In the genomic region with DNA sequence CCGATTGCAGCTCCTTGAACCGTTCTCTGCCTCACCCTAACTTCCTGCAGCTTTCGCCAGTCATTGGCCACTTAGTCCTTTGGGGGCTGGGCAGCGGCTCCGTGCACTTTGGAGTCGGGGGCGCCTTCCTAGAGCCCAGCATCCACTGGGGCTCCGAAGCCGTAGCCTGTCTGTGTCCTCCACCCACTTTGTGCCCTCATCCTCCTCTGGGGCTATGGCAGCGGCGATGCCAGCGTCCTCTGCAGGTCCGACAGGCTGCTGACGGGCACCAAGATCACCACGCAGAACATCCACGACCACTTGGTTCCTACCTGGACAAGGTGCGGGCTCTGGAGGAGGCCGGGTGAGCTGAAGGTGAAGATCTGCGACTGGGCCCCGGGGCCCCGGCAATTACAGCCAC, we compare ENCODE assay signal across 36 cellular contexts. TPM values are rescaled to one million over a fixed set of nuclear protein-coding genes. Genes with fewer than 3 reads are reported as not detected.
"Had no signal": no experiment of that assay in that cellular context is flagged by ENCODE, and none has a peak within 500 bp of the region (broad histone marks: within the 10 kb centered on the region; RNA-seq: fewer than 3 reads in every experiment).

No MANE protein-coding gene starts in this region.

- H3K9me3 ChIP-seq: body of pancreas, breast epithelium, SJCRH30 had no signal

- FAIRE-seq: astrocyte had no signal

- ATAC-seq: activated CD8-positive, alpha-beta T cell treated with anti-CD3 and anti-CD28 coated beads, Interleukin-2, amount 10 ng/mL, durations not matched to agents 7 days and 5 days; body of pancreas had no signal

- H3K4me1 Mint-ChIP-seq: activated naive CD4-positive, alpha-beta T cell treated with anti-CD3 and anti-CD28 coated beads, Interleukin-2, amount 50 U/mL, for 24 hours; activated naive CD8-positive, alpha-beta T cell treated with anti-CD3 and anti-CD28 coated beads, Interleukin-2, amount 10 ng/mL, durations not matched to agents 7 days and 5 days had no signal

- H3K27ac ChIP-seq: body of pancreas, breast epithelium, SJCRH30, SK-N-MC, WERI-Rb-1 had no signal

- H3K9me3 Mint-ChIP-seq: activated T-helper 2 cell treated with anti-CD3 and anti-CD28 coated beads, Interferon-gamma antibody, Interleukin-2, Interleukin-4, amounts not matched to agents 10 μg/mL and 5 μg/mL and 100 μg/mL, durations not matched to agents 14 hours and 24 hours and 36 hours had no signal

- H3K27me3 Mint-ChIP-seq: activated naive CD4-positive, alpha-beta T cell treated with anti-CD3 and anti-CD28 coated beads, Interleukin-2, amount 50 U/mL, for 24 hours; activated naive CD8-positive, alpha-beta T cell treated with anti-CD3 and anti-CD28 coated beads, Interleukin-2, amount 10 ng/mL, durations not matched to agents 7 days and 5 days; activated T-cell treated with anti-CD3 and anti-CD28 coated beads, Interleukin-2, amount 50 U/mL, for 24 hours had no signal

- H3K27me3 ChIP-seq: body of pancreas, breast epithelium, SJCRH30 had no signal

- H3K4me1 ChIP-seq: breast epithelium, SJCRH30 had no signal

- H3K4me3 Mint-ChIP-seq: activated CD8-positive, alpha-beta T cell treated with anti-CD3 and anti-CD28 coated beads, Interleukin-2, amount 10 ng/mL, durations not matched to agents 7 days and 5 days; activated naive CD4-positive, alpha-beta T cell treated with anti-CD3 and anti-CD28 coated beads, Interleukin-2, amount 50 U/mL, for 24 hours; activated naive CD8-positive, alpha-beta T cell treated with anti-CD3 and anti-CD28 coated beads, Interleukin-2, amount 10 ng/mL, durations not matched to agents 7 days and 5 days; activated T-cell treated with anti-CD3 and anti-CD28 coated beads, Interleukin-2, amount 50 U/mL, for 24 hours had no signal

- DNase-seq: activated CD4-positive, alpha-beta T cell treated with anti-CD3 and anti-CD28 coated beads for 1 hour; activated CD4-positive, alpha-beta T cell treated with anti-CD3 and anti-CD28 coated beads for 48 hours; activated CD4-positive, alpha-beta T cell treated with anti-CD3 and anti-CD28 coated beads, Interleukin-2, amount 50 U/mL, for 4 hours; activated CD4-positive, CD25-positive, alpha-beta regulatory T cell; activated CD8-positive, alpha-beta T cell treated with anti-CD3 and anti-CD28 coated beads, Interleukin-2, amount 10 ng/mL, durations not matched to agents 7 days and 5 days; activated gamma-delta T cell; activated naive CD4-positive, alpha-beta T cell treated with Interleukin-2 at 50 U/mL for 16 hours; activated naive CD8-positive, alpha-beta T cell treated with anti-CD3 and anti-CD28 coated beads, Interleukin-2, amount 10 ng/mL, durations not matched to agents 7 days and 5 days; activated T-cell treated with anti-CD3 and anti-CD28 coated beads, Interleukin-2, amount 50 U/mL, for 24 hours; amygdala; body of pancreas; cerebellar nuclear complex; Karpas-422; KBM-7; NCI-H1048; NCI-H1105 treated with DMSO at 0.1 percent for 48 hours; NCI-H1436; NCI-H1694; NCI-H1930; NCI-H345; NCI-H524 treated with DMSO at 0.1 percent for 48 hours; NK-92 treated with Interleukin-12 subunit alpha and Interleukin-12 subunit beta, amount 100 ng/mL, for 24 hours; SHP77; SJCRH30; T1000; WERI-Rb-1 had no signal

- H3K27ac Mint-ChIP-seq: activated CD8-positive, alpha-beta T cell treated with anti-CD3 and anti-CD28 coated beads, Interleukin-2, amount 10 ng/mL, durations not matched to agents 7 days and 5 days; activated naive CD4-positive, alpha-beta T cell treated with anti-CD3 and anti-CD28 coated beads, Interleukin-2, amount 50 U/mL, for 24 hours; activated naive CD8-positive, alpha-beta T cell treated with anti-CD3 and anti-CD28 coated beads, Interleukin-2, amount 10 ng/mL, durations not matched to agents 7 days and 5 days; activated T-cell treated with anti-CD3 and anti-CD28 coated beads, Interleukin-2, amount 50 U/mL, for 24 hours; activated T-helper 2 cell treated with anti-CD3 and anti-CD28 coated beads, Interferon-gamma antibody, Interleukin-2, Interleukin-4, amounts not matched to agents 10 μg/mL and 5 μg/mL and 100 μg/mL, durations not matched to agents 14 hours and 24 hours and 36 hours had no signal

- H3K4me3 ChIP-seq: body of pancreas, breast epithelium, SJCRH30, SK-N-MC had no signal

- H3K36me3 Mint-ChIP-seq: activated naive CD8-positive, alpha-beta T cell treated with anti-CD3 and anti-CD28 coated beads, Interleukin-2, amount 10 ng/mL, durations not matched to agents 7 days and 5 days had no signal

- H3K36me3 ChIP-seq: breast epithelium, SJCRH30, WERI-Rb-1 had no signal

RNA-seq across cellular contexts. Expression of a gene that starts 11.8 kb away (rescaled TPM):
- total RNA-seq: activated CD8-positive, alpha-beta T cell treated with anti-CD3 and anti-CD28 coated beads, Interleukin-2, amount 10 ng/mL, durations not matched to agents 7 days and 5 days; activated T-helper 2 cell treated with anti-CD3 and anti-CD28 coated beads, Interferon-gamma antibody, Interleukin-2, Interleukin-4, amounts not matched to agents 10 μg/mL and 5 μg/mL and 100 μg/mL, durations not matched to agents 14 hours and 24 hours and 36 hours; MCF 10A; NCI-H460; OCI-LY7; T-helper 1 cell treated with Interleukin-12 subunit alpha and Interleukin-12 subunit beta and Interleukin-4 antibody, amounts not matched to agents 30 ng/mL and 1 ng/mL, for 36 hours; T-helper 2 cell treated with Interferon-gamma antibody and Interleukin-4, amounts not matched to agents 100 ng/mL and 5 ng/mL, for 36 hours had no signal
